In the genomic region with DNA sequence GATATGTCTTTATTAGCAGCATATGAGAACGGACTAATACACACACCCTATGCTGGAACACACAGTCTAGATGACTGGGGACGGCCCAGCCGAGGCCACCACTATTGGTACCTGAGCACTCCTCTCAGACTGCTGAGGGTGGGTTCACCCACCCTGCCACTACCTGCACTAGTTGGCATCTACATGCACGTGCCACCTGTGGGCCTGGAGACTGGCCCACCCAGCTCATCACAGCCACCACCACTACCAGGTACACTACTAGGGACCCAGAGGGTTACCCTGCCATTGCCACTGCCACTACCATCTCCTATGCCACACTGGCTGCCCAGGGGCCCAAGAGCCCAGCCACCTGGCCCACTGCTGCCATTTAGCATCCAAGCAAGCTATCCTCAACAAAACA, we compare ENCODE assay signal across 30 cellular contexts.
"Had no signal": no experiment of that assay in that cellular context is flagged by ENCODE, and none has a peak within 500 bp of the region (broad histone marks: within the 10 kb centered on the region; RNA-seq: fewer than 3 reads in every experiment).

No MANE protein-coding gene starts in this region.

- H3K4me3 ChIP-seq: breast epithelium, esophagus muscularis mucosa, heart right ventricle, left ventricle myocardium inferior, lung, mucosa of descending colon, pancreas, psoas muscle, testis, transverse colon, vagina had no signal

- DNase-seq: activated CD4-positive, alpha-beta memory T cell treated with anti-CD3 and anti-CD28 coated beads for 36 hours; activated CD4-positive, alpha-beta T cell treated with anti-CD3 and anti-CD28 coated beads for 48 hours; activated naive CD4-positive, alpha-beta T cell treated with Interleukin-2 at 50 U/mL for 16 hours; activated naive CD8-positive, alpha-beta T cell treated with anti-CD3 and anti-CD28 coated beads, Interleukin-2, amount 50 U/mL, for 24 hours; activated T-cell treated with anti-CD3 and anti-CD28 coated beads, Interleukin-2, amount 50 U/mL, for 4 hours; central memory CD4-positive, alpha-beta T cell; dermis blood vessel endothelial cell; effector CD4-positive, alpha-beta T cell; foreskin keratinocyte; heart right ventricle; kidney glomerular epithelial cell; left ventricle myocardium inferior; mesendoderm; mucosa of descending colon; pancreas; psoas muscle; SK-N-SH; stimulated activated CD4-positive, alpha-beta T cell treated with anti-CD3 and anti-CD28 coated beads, Interleukin-2, amount 100 ng/mL, for 48 hours; stimulated activated naive CD4-positive, alpha-beta T cell treated with Interleukin-2 at 50 U/mL for 16 hours; T-helper 17 cell; T1000; testis; transverse colon; WERI-Rb-1 had no signal

- H3K27ac Mint-ChIP-seq: activated CD4-positive, alpha-beta memory T cell treated with anti-CD3 and anti-CD28 coated beads for 36 hours; activated naive CD8-positive, alpha-beta T cell treated with anti-CD3 and anti-CD28 coated beads, Interleukin-2, amount 50 U/mL, for 24 hours; activated T-helper 17 cell treated with anti-CD3 and anti-CD28 coated beads, Interleukin-2, amount 50 U/mL, for 72 hours; nephron; T-helper 17 cell had no signal

- H3K36me3 ChIP-seq: breast epithelium, pancreas, transverse colon, WERI-Rb-1 had no signal

- H3K4me3 Mint-ChIP-seq: activated CD4-positive, alpha-beta memory T cell treated with anti-CD3 and anti-CD28 coated beads for 36 hours; activated naive CD8-positive, alpha-beta T cell treated with anti-CD3 and anti-CD28 coated beads, Interleukin-2, amount 50 U/mL, for 24 hours; activated T-cell treated with anti-CD3 and anti-CD28 coated beads, Interleukin-2, amount 50 U/mL, for 4 hours; activated T-helper 17 cell treated with anti-CD3 and anti-CD28 coated beads, Interleukin-2, amount 50 U/mL, for 72 hours; nephron; T-helper 17 cell had no signal

- H3K4me1 Mint-ChIP-seq: activated naive CD8-positive, alpha-beta T cell treated with anti-CD3 and anti-CD28 coated beads, Interleukin-2, amount 50 U/mL, for 24 hours; nephron had no signal

- H3K27ac ChIP-seq: breast epithelium, esophagus muscularis mucosa, foreskin keratinocyte, heart right ventricle, left ventricle myocardium inferior, pancreas, psoas muscle, testis, transverse colon, vagina, WERI-Rb-1 had no signal

- H3K9me3 ChIP-seq: pancreas, SK-N-SH, testis, vagina had no signal

- H3K27me3 ChIP-seq: breast epithelium, esophagus muscularis mucosa, foreskin keratinocyte, heart right ventricle, pancreas, testis, transverse colon, vagina had no signal

- H3K27me3 Mint-ChIP-seq: activated CD4-positive, alpha-beta memory T cell treated with anti-CD3 and anti-CD28 coated beads for 36 hours; activated naive CD8-positive, alpha-beta T cell treated with anti-CD3 and anti-CD28 coated beads, Interleukin-2, amount 50 U/mL, for 24 hours; activated T-helper 17 cell treated with anti-CD3 and anti-CD28 coated beads, Interleukin-2, amount 50 U/mL, for 72 hours; T-helper 17 cell had no signal

- H3K4me1 ChIP-seq: breast epithelium, esophagus muscularis mucosa, foreskin keratinocyte, heart right ventricle, left ventricle myocardium inferior, pancreas, psoas muscle, testis, transverse colon, vagina had no signal
